ENCODE assay signal across 1 cellular context in genomic region chr9:127853312-127854168, GRCh38.
TF ChIP-seq lines count a peak whose summit lies in the region.

No MANE protein-coding gene starts in this region.

TF ChIP-seq in endothelial cell of umbilical vein, 7 proteins besides CTCF, POLR2A, EP300 and RAD21:
- TF ChIP-seq POLR2AphosphoS5 (IDR thresholded peaks at IDR 0.05; ENCODE audit: insufficient read depth, low read depth, low read length) (no peak), FOS (IDR thresholded peaks at IDR 0.05; ENCODE audit: borderline replicate concordance, insufficient read depth, low read length) (no peak), GATA2 (IDR thresholded peaks at IDR 0.05; ENCODE audit: insufficient read depth, insufficient read length, low read depth, low read length) (no peak), JUN (IDR thresholded peaks at IDR 0.05; ENCODE audit: borderline replicate concordance, insufficient read depth, insufficient read length, low read depth) (no peak), MYC (IDR thresholded peaks at IDR 0.05; ENCODE audit: low read depth, low read length) (no peak), MAX (IDR thresholded peaks at IDR 0.05; ENCODE audit: insufficient read depth, insufficient read length) (no peak), EZH2 (IDR thresholded peaks at IDR 0.05; ENCODE audit: borderline replicate concordance, low read depth, low read length, severe bottlenecking) (no peak)
